8 cellular contexts compared by ENCODE assay signal in the genomic region with DNA sequence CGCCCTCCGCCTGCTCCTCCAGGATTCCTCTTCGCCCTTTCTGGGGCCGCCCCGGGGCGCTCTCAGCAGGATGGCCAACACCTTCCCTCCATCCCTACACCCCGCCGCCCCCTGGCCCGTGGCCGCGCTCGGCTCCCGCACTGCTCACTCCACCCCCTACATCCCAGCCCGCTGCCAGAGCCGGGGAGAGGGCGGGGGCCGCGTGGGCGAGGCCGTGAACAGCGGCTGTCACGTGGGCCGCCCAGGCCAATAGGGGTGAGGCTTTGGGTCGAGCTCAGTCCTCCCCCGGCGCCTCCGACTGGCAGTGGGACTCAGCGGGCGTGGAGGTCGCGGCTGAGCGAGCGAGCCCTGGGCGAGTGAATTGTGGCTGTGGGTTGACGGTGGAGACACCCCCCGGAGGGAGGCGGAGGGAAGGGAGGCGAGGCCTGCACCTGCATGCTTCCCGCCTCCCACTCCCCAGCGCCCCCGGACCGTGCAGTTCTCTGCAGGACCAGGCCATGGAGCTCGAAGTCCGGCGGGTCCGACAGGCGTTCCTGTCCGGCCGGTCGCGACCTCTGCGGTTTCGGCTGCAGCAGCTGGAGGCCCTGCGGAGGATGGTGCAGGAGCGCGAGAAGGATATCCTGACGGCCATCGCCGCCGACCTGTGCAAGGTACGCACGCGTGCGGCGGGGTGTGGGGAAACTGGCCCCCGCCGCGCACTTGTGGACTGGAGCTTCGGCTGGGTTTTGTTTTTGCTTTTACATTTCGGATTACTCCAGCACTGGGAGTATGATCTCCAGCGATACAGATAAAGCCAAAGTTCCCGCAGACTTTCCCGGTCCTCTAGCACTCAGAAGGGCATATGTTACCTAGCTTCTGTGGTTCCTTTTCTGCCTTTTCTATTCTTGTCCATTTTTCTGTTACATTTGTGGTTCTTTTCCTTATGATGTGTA. TPM values are rescaled to one million over a fixed set of nuclear protein-coding genes. Genes with fewer than 3 reads are reported as not detected.
DNase-seq lines count a peak whose midpoint lies in the region; ATAC-seq and TF ChIP-seq lines count a peak whose summit lies in the region.

ALDH3A2 (plus strand) TSS at position 277 of the 932 bp plus-strand sequence; CDS start at position 498, 221 bp downstream.

- peaks cover 49% of the 10 kb centered on the region for H3K4me1 ChIP-seq in RWPE2 (ENCODE audit: insufficient read depth, poor library complexity, severe bottlenecking)
- H3K4me1 ChIP-seq in naive thymus-derived CD4-positive, alpha-beta T cell (ENCODE audit: control insufficient read depth in 2 of 2, insufficient read depth in 2 of 2, low read length in 2 of 2): peaks cover 0 to 6% of the 10 kb centered on the region in 2 donors

- peak; percentile 31; the same call in 1 of the 2 replicates for TF ChIP-seq CTCF in LNCaP clone FGC (IDR thresholded peaks at IDR 0.05; ENCODE audit: control insufficient read depth, extremely low read depth, insufficient read depth)
- TF ChIP-seq CTCF in RWPE2 (IDR thresholded peaks at IDR 0.05; ENCODE audit: poor library complexity, severe bottlenecking): peak; percentile 30

- POLR2A ChIA-PET in naive thymus-derived CD4-positive, alpha-beta T cell (lab: Charles Lee): interaction anchor here (0.5 to 2.5 kb wide), 22 partner anchors 12 to 791 kb away, joined by 3 to 17 read pairs (median 5); partner anchors contain the start of genes AKAP10, B9D1, MAPK7 and PRPSAP2

- peak; percentile 95 for DNase-seq in ELR (ENCODE audit: low read depth)
- DNase-seq in GOT3 (lab: John Stamatoyannopoulos, UW): peak; percentile 84
- DNase-seq in LNCaP clone FGC (ENCODE audit: low read depth): peak; percentile 70
- DNase-seq in RWPE2 (ENCODE audit: low spot score): peak; percentile 97
- peak; percentile 94 for DNase-seq in fibroblast of gingiva (ENCODE audit: low read depth)
- peak; percentile 80 to 97 (median 88) for DNase-seq in naive thymus-derived CD4-positive, alpha-beta T cell
- DNase-seq in stimulated activated naive B cell treated with anti-CD40 and anti-IgM and Interleukin-4, amounts not matched to agents 10 μg/mL and 1 μg/mL and 100 μg/mL, for 72 hours: peak; percentile 95

- H3K4me3 Mint-ChIP-seq in activated T-helper 17 cell treated with anti-CD3 and anti-CD28 coated beads, Interleukin-2, amount 50 U/mL, for 72 hours: peak within 1 kb of the TSS; percentile 97
- peak within 1 kb of the TSS; percentile 91 to 99 (median 96) for H3K4me3 Mint-ChIP-seq in naive thymus-derived CD4-positive, alpha-beta T cell
- peak within 1 kb of the TSS; percentile 93 to 97 for H3K4me3 Mint-ChIP-seq in stimulated activated naive B cell treated with anti-CD40 and anti-IgM and Interleukin-4, amounts not matched to agents 10 μg/mL and 1 μg/mL and 100 μg/mL, for 72 hours

- no peaks in the 10 kb centered on the region for H3K9me3 Mint-ChIP-seq in activated T-helper 17 cell treated with anti-CD3 and anti-CD28 coated beads, Interleukin-2, amount 50 U/mL, for 72 hours
- peaks cover 0 to 1% (median 0%) of the 10 kb centered on the region in 11 donors for H3K9me3 Mint-ChIP-seq in naive thymus-derived CD4-positive, alpha-beta T cell
- no peaks in the 10 kb centered on the region for H3K9me3 Mint-ChIP-seq in stimulated activated naive B cell treated with anti-CD40 and anti-IgM and Interleukin-4, amounts not matched to agents 10 μg/mL and 1 μg/mL and 100 μg/mL, for 72 hours

- intact Hi-C loops in naive thymus-derived CD4-positive, alpha-beta T cell (cut with micrococcal nuclease): loop anchor here (1.0 to 10.0 kb wide), 12 partner anchors 74 to 794 kb away; partner anchors contain the start of genes AKAP10 (in 2 of the 2), MAPK7 (in 2 of the 2), B9D1 (in 1 of the 2) and PRPSAP2 (in 1 of the 2)

- H3K36me3 Mint-ChIP-seq in activated T-helper 17 cell treated with anti-CD3 and anti-CD28 coated beads, Interleukin-2, amount 50 U/mL, for 72 hours (ENCODE audit: low read depth): peaks cover 19% of the 10 kb centered on the region
- H3K36me3 Mint-ChIP-seq in naive thymus-derived CD4-positive, alpha-beta T cell: peaks cover 8 to 17% (median 13%) of the 10 kb centered on the region in 5 donors
- H3K36me3 Mint-ChIP-seq in stimulated activated naive B cell treated with anti-CD40 and anti-IgM and Interleukin-4, amounts not matched to agents 10 μg/mL and 1 μg/mL and 100 μg/mL, for 72 hours: peaks cover 8 to 13% of the 10 kb centered on the region in 2 donors

- CTCF ChIA-PET in naive thymus-derived CD4-positive, alpha-beta T cell (lab: Charles Lee): interaction anchor here (0.6 to 2.1 kb wide), 4 partner anchors 96 to 361 kb away, joined by 3 to 9 read pairs (median 5); no protein-coding TSS in a partner anchor

- H3K4me3 ChIP-seq in LNCaP clone FGC (ENCODE audit: low read depth, low read length) (peak within 1 kb of the TSS; percentile 77), RWPE2 (ENCODE audit: severe bottlenecking) (peak within 1 kb of the TSS; percentile 51)
- H3K4me3 ChIP-seq in naive thymus-derived CD4-positive, alpha-beta T cell (ENCODE audit: low read length): peak within 1 kb of the TSS; percentile 90

- peaks cover 19% of the 10 kb centered on the region for H3K4me1 Mint-ChIP-seq in activated T-helper 17 cell treated with anti-CD3 and anti-CD28 coated beads, Interleukin-2, amount 50 U/mL, for 72 hours
- H3K4me1 Mint-ChIP-seq in naive thymus-derived CD4-positive, alpha-beta T cell: peaks cover 31 to 47% (median 39%) of the 10 kb centered on the region in 7 donors
- peaks cover 22 to 42% of the 10 kb centered on the region in 2 donors for H3K4me1 Mint-ChIP-seq in stimulated activated naive B cell treated with anti-CD40 and anti-IgM and Interleukin-4, amounts not matched to agents 10 μg/mL and 1 μg/mL and 100 μg/mL, for 72 hours

- H3K9me3 ChIP-seq in RWPE2 (ENCODE audit: severe bottlenecking): no peaks in the 10 kb centered on the region
- H3K9me3 ChIP-seq in naive thymus-derived CD4-positive, alpha-beta T cell (ENCODE audit: control insufficient read depth in 2 of 3, low read length in 3 of 3): no peaks in the 10 kb centered on the region

- peaks cover 28% of the 10 kb centered on the region for H3K36me3 ChIP-seq in RWPE2 (ENCODE audit: low read depth)
- H3K36me3 ChIP-seq in naive thymus-derived CD4-positive, alpha-beta T cell (ENCODE audit: control insufficient read depth in 2 of 3, insufficient read depth in 3 of 3, low read length in 3 of 3): peaks cover 0 to 8% (median 0%) of the 10 kb centered on the region in 3 experiments

- H3K27me3 Mint-ChIP-seq in activated T-helper 17 cell treated with anti-CD3 and anti-CD28 coated beads, Interleukin-2, amount 50 U/mL, for 72 hours: no peaks in the 10 kb centered on the region
- peaks cover 0 to 13% (median 0%) of the 10 kb centered on the region in 5 donors for H3K27me3 Mint-ChIP-seq in naive thymus-derived CD4-positive, alpha-beta T cell
- H3K27me3 Mint-ChIP-seq in stimulated activated naive B cell treated with anti-CD40 and anti-IgM and Interleukin-4, amounts not matched to agents 10 μg/mL and 1 μg/mL and 100 μg/mL, for 72 hours: peaks cover 0 to 4% of the 10 kb centered on the region in 2 donors

- H3K27ac ChIP-seq in RWPE2 (ENCODE audit: poor library complexity, severe bottlenecking): peak within 1 kb of the TSS; percentile 75
- H3K27ac ChIP-seq in naive thymus-derived CD4-positive, alpha-beta T cell (ENCODE audit: low read depth, low read length): peak within 1 kb of the TSS; percentile 67

- peak within 1 kb of the TSS; percentile 89 for H3K27ac Mint-ChIP-seq in activated T-helper 17 cell treated with anti-CD3 and anti-CD28 coated beads, Interleukin-2, amount 50 U/mL, for 72 hours
- H3K27ac Mint-ChIP-seq in naive thymus-derived CD4-positive, alpha-beta T cell: peak within 1 kb of the TSS; percentile 93 to 98 (median 94)
- peak within 1 kb of the TSS; percentile 99 for H3K27ac Mint-ChIP-seq in stimulated activated naive B cell treated with anti-CD40 and anti-IgM and Interleukin-4, amounts not matched to agents 10 μg/mL and 1 μg/mL and 100 μg/mL, for 72 hours

- H3K27me3 ChIP-seq in RWPE2 (ENCODE audit: insufficient read depth, poor library complexity, severe bottlenecking): no peaks in the 10 kb centered on the region
- H3K27me3 ChIP-seq in naive thymus-derived CD4-positive, alpha-beta T cell (ENCODE audit: control insufficient read depth in 2 of 2, insufficient read depth in 2 of 2, low read length in 2 of 2): no peaks in the 10 kb centered on the region

- peak; percentile 89 for ATAC-seq in RWPE2 (ENCODE audit: low read depth)
- peak; percentile 97 for ATAC-seq in activated T-helper 17 cell treated with anti-CD3 and anti-CD28 coated beads, Interleukin-2, amount 50 U/mL, for 72 hours (replicated peaks)
- peak; percentile 98 for ATAC-seq in naive thymus-derived CD4-positive, alpha-beta T cell
- peak; percentile 92 to 95 for ATAC-seq in stimulated activated naive B cell treated with anti-CD40 and anti-IgM and Interleukin-4, amounts not matched to agents 10 μg/mL and 1 μg/mL and 100 μg/mL, for 72 hours (replicated peaks)

RNA-seq across cellular contexts. Expression of gene ALDH3A2, which starts in this region (rescaled TPM):
- 10 to 100 TPM; 14.9 to 26.7 TPM for total RNA-seq in activated T-helper 17 cell treated with anti-CD3 and anti-CD28 coated beads, Interleukin-2, amount 50 U/mL, for 72 hours
- total RNA-seq in naive thymus-derived CD4-positive, alpha-beta T cell: 10 to 100 TPM; 26.3 to 53.4 (median 32.4) TPM
- 10 to 100 TPM; 25.2 to 26.2 TPM for polyA plus RNA-seq in naive thymus-derived CD4-positive, alpha-beta T cell

Comparison
In these comparisons a context has a peak if more than half of its experiments do, and no peak if none do; other contexts are left out.
1. Peak in every context shown above with its lines: DNase-seq, ATAC-seq, H3K4me3 ChIP-seq and H3K27ac ChIP-seq.